1 cellular context compared by ENCODE assay signal in the genomic region with DNA sequence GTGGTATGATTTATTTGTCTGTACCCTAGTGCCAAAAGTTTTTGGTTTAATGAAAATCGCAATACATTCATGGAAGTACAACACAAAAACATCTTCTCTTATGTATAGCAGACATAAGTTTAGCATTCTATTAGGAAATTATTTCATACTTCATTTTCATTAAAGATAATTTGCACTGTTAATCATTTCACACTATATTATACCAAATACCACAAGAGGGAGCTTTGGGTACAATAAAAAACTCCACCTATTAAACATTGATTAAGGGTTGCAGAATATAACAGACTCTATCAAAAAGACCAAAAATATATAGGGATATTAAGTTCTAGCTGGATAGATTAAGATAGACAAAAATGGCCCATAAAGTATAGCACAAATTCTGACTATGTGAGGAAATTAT.
TF ChIP-seq lines count a peak whose summit lies in the region.

No MANE protein-coding gene starts in this region.

TF ChIP-seq in SK-N-SH treated with all-trans-retinoic acid at 6 μM for 48 hours, 23 proteins besides CTCF, POLR2A, EP300 and RAD21 (continued from another document):
- TF ChIP-seq, protein P1, sequence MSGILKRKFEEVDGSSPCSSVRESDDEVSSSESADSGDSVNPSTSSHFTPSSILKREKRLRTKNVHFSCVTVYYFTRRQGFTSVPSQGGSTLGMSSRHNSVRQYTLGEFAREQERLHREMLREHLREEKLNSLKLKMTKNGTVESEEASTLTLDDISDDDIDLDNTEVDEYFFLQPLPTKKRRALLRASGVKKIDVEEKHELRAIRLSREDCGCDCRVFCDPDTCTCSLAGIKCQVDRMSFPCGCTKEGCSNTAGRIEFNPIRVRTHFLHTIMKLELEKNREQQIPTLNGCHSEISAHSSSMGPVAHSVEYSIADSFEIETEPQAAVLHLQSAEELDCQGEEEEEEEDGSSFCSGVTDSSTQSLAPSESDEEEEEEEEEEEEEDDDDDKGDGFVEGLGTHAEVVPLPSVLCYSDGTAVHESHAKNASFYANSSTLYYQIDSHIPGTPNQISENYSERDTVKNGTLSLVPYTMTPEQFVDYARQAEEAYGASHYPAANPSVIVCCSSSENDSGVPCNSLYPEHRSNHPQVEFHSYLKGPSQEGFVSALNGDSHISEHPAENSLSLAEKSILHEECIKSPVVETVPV (CRISPR knock-in tag; IDR thresholded peaks at IDR 0.05): no peak
- no peak for TF ChIP-seq ZFP30 (CRISPR knock-in tag; IDR thresholded peaks at IDR 0.05)
